12 cellular contexts compared by ENCODE assay signal in genomic region chrY:18669790-18670189, GRCh38.
DNase-seq lines count a peak whose midpoint lies in the region; ATAC-seq and TF ChIP-seq lines count a peak whose summit lies in the region.
"Had no signal": no experiment of that assay in that cellular context is flagged by ENCODE, and none has a peak within 500 bp of the region (broad histone marks: within the 10 kb centered on the region; RNA-seq: fewer than 3 reads in every experiment).

No MANE protein-coding gene starts in this region.

- H3K4me1 ChIP-seq in psoas muscle: no peaks in the 10 kb centered on the region
- H3K4me1 ChIP-seq: adrenal gland had no signal

- no peaks in the 10 kb centered on the region for H3K36me3 ChIP-seq in psoas muscle (ENCODE audit: insufficient read depth in 1 of 2, low read depth in 1 of 2)
- H3K36me3 ChIP-seq: adrenal gland had no signal

- H3K27ac ChIP-seq in psoas muscle: no peak overlapping the region
- H3K27ac ChIP-seq: adrenal gland had no signal

- no peaks in the 10 kb centered on the region for H3K27me3 ChIP-seq in psoas muscle (ENCODE audit: insufficient read depth in 3 of 3, low read length in 2 of 3)
- H3K27me3 ChIP-seq: adrenal gland had no signal

- no peaks in the 10 kb centered on the region for H3K27me3 Mint-ChIP-seq in WTC11 (ENCODE audit: low read depth)

- CTCF ChIA-PET in WTC11 (lab: Charles Lee): no interaction called here

- no peak for ATAC-seq in WTC11
- no peak for ATAC-seq in HG02938 (IDR thresholded peaks at IDR 0.05; ENCODE audit: unreplicated experiment)
- no peak for ATAC-seq in psoas muscle
- ATAC-seq: activated CD4-positive, CD25-positive, alpha-beta regulatory T cell treated with anti-CD3 and anti-CD28 coated beads, Interleukin-2, amount 50 U/mL, for 24 hours had no signal

- H3K27ac Mint-ChIP-seq in WTC11: no peak overlapping the region

- no peaks in the 10 kb centered on the region for H3K9me3 ChIP-seq in psoas muscle
- H3K9me3 ChIP-seq: adrenal gland had no signal

- no peaks in the 10 kb centered on the region for H3K4me1 Mint-ChIP-seq in WTC11

- DNase-seq in NCI-H1092 treated with DMSO at 0.1 percent for 48 hours (lab: John Stamatoyannopoulos, UW): peak; percentile 55
- DNase-seq in NCI-H1092 (lab: John Stamatoyannopoulos, UW): no peak
- DNase-seq in WTC11 (ENCODE audit: low spot score): peak; percentile 15
- DNase-seq in left kidney (ENCODE audit: low read depth, low spot score): peak; percentile 2
- no peak for DNase-seq in Kasumi-1 (lab: John Stamatoyannopoulos, UW)
- no peak for DNase-seq in psoas muscle
- DNase-seq: NCI-H1105, SHP77 had no signal

- peak; percentile 17; the same call in 1 of the 2 replicates for TF ChIP-seq CTCF in GM12874 (IDR thresholded peaks at IDR 0.05; ENCODE audit: insufficient read depth, low read depth, low read length)
- no peak for TF ChIP-seq CTCF in WTC11 (IDR thresholded peaks at IDR 0.05)
- no peak for TF ChIP-seq CTCF in psoas muscle (IDR thresholded peaks at IDR 0.05)

- H3K36me3 Mint-ChIP-seq in WTC11: peaks cover 7% of the 10 kb centered on the region

- 18 to 24% methylated on average over 6 of the region's 6 CpGs; no CpG with 5 or more reads in 1 of the 3 donors for WGBS in psoas muscle, 3 donors

- peaks cover 12% of the 10 kb centered on the region for H3K9me3 Mint-ChIP-seq in WTC11

- no peak overlapping the region for H3K4me3 Mint-ChIP-seq in WTC11

- intact Hi-C loops in psoas muscle (cut with DNase I): no loop called here

- POLR2A ChIA-PET in WTC11 (lab: Charles Lee): no interaction called here

- H3K4me3 ChIP-seq in psoas muscle: no peak overlapping the region
- H3K4me3 ChIP-seq: adrenal gland had no signal

TF ChIP-seq in WTC11, 78 proteins besides CTCF, POLR2A, EP300 and RAD21:
- TF ChIP-seq NFE2L1 (CRISPR knock-in tag; IDR thresholded peaks at IDR 0.05): no peak
- TF ChIP-seq TEAD1 (CRISPR knock-in tag; IDR thresholded peaks at IDR 0.05): no peak
- no peak for TF ChIP-seq EMX1 (CRISPR knock-in tag; IDR thresholded peaks at IDR 0.05)
- TF ChIP-seq ATF3 (CRISPR knock-in tag; conservative IDR thresholded peaks at IDR 0.05): no peak
- TF ChIP-seq TCF7 (CRISPR knock-in tag; IDR thresholded peaks at IDR 0.05; ENCODE audit: low read depth): no peak

Comparison
In these comparisons a context has a peak if more than half of its experiments do, and no peak if none do; other contexts are left out.
1. DNase-seq: peak in NCI-H1092 treated with DMSO at 0.1 percent for 48 hours (single experiment), WTC11 (single experiment) and left kidney (single experiment); none in NCI-H1092 (single experiment), Kasumi-1 (0 of 2) and psoas muscle (0 of 2).